Comparison of ENCODE assay signal across 8 cellular contexts in the genomic region with DNA sequence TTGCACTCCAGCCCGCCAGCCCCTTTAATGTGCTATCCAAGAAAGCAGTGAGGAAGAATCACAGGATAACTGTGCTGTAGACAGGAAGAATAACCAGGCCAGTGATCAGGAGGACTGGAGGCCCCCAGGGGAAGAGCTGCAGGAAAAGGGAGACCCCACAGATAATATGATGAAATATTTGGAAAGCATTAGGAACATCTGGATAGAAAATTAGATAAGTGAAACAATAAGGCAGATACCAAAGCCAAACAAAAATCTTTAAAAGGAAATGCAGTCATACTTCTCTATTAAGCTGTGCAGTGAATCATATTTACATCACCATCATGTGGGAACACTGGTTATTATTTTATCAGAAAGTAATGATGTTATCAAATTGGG. TPM values are rescaled to one million over a fixed set of nuclear protein-coding genes. Genes with fewer than 3 reads are reported as not detected.
DNase-seq lines count a peak whose midpoint lies in the region; ATAC-seq and TF ChIP-seq lines count a peak whose summit lies in the region.

No MANE protein-coding gene starts in this region.

- peak overlapping the region; percentile 86 for H3K4ac ChIP-seq in IMR-90 (ENCODE audit: low read depth, low read length)

- H3K9me3 ChIP-seq in IMR-90 (ENCODE audit: control insufficient read depth, insufficient read depth, low read length) = no peaks in the 10 kb centered on the region
- H3K9me3 ChIP-seq in naive thymus-derived CD4-positive, alpha-beta T cell (ENCODE audit: control insufficient read depth in 2 of 3, low read length in 3 of 3) = no peaks in the 10 kb centered on the region

- H2BK15ac ChIP-seq in IMR-90 (ENCODE audit: low read depth, low read length) = peak overlapping the region; percentile 95; the same call in 2 of the 3 replicates

- in situ Hi-C loops in IMR-90 (cut with MboI; ENCODE audit: low sequenced_read_pairs) = no loop called here

- no peaks in the 10 kb centered on the region for H4K20me1 ChIP-seq in IMR-90 (ENCODE audit: insufficient read depth, low read length)

- TF ChIP-seq POLR2A in IMR-90 (IDR thresholded peaks at IDR 0.05; ENCODE audit: low read depth, low read length) = no peak

- no peaks in the 10 kb centered on the region for H3K36me3 ChIP-seq in IMR-90 (ENCODE audit: control insufficient read depth, insufficient read depth, low read length)
- H3K36me3 ChIP-seq in naive thymus-derived CD4-positive, alpha-beta T cell (ENCODE audit: control insufficient read depth in 2 of 3, insufficient read depth in 3 of 3, low read length in 3 of 3) = no peaks in the 10 kb centered on the region

- peak; percentile 70 for DNase-seq in AG10803 (ENCODE audit: low read depth)
- peak; percentile 83 for DNase-seq in IMR-90
- DNase-seq in endothelial cell (ENCODE audit: low spot score) = peak; percentile 31
- no peak for DNase-seq in naive thymus-derived CD4-positive, alpha-beta T cell
- DNase-seq in NCI-H1930 (lab: John Stamatoyannopoulos, UW) = no peak
- no peak for DNase-seq in activated CD8-positive, alpha-beta memory T cell treated with anti-CD3 and anti-CD28 coated beads, Interleukin-2, amount 50 U/mL, for 48 hours
- no peak for DNase-seq in activated CD4-positive, alpha-beta T cell treated with anti-CD3 and anti-CD28 coated beads for 1 hour

- H3K27ac ChIP-seq in IMR-90 (ENCODE audit: insufficient read depth, low read length) = peak overlapping the region; percentile 72
- no peak overlapping the region for H3K27ac ChIP-seq in naive thymus-derived CD4-positive, alpha-beta T cell (ENCODE audit: low read depth, low read length)

- H3K14ac ChIP-seq in IMR-90 (replicated peaks; ENCODE audit: low read depth, low read length) = peak overlapping the region; percentile 78

- peaks cover 5% of the 10 kb centered on the region for H3K27me3 Mint-ChIP-seq in endothelial cell (ENCODE audit: unreplicated experiment)
- H3K27me3 Mint-ChIP-seq in naive thymus-derived CD4-positive, alpha-beta T cell = peaks cover 0 to 25% (median 19%) of the 10 kb centered on the region in 5 donors

- H2AK5ac ChIP-seq in IMR-90 (ENCODE audit: low read depth, low read length) = no peak overlapping the region

- peaks cover 0 to 6% of the 10 kb centered on the region in 2 experiments; a peak in 1 of 4 replicates for H3K79me1 ChIP-seq in IMR-90 (ENCODE audit: low read depth in 1 of 2, low read length in 2 of 2)

- no peaks in the 10 kb centered on the region for H3K9me1 ChIP-seq in IMR-90 (ENCODE audit: insufficient read depth, low read length)

- peak overlapping the region; percentile 21; the same call in 1 of the 2 replicates for H3K56ac ChIP-seq in IMR-90 (ENCODE audit: extremely low read depth, insufficient read depth, low read length)

- peak overlapping the region; percentile 89 for H2BK20ac ChIP-seq in IMR-90 (ENCODE audit: low read depth, low read length)

- peak overlapping the region; percentile 74 for H2AFZ ChIP-seq in IMR-90 (replicated peaks; ENCODE audit: low read length, poor library complexity)

- H2BK120ac ChIP-seq in IMR-90 (ENCODE audit: low read depth, low read length) = peak overlapping the region; percentile 96

- H3K27ac Mint-ChIP-seq in endothelial cell (ENCODE audit: unreplicated experiment) = peak overlapping the region; percentile 98
- H3K27ac Mint-ChIP-seq in naive thymus-derived CD4-positive, alpha-beta T cell = peak overlapping the region in 8 of 9 donors; percentile 13 to 81 (median 60)

- peak overlapping the region; percentile 94; the same call in 1 of the 2 replicates for H3K4me2 ChIP-seq in IMR-90 (ENCODE audit: low read depth, low read length)

- peak overlapping the region; percentile 91 for H2BK5ac ChIP-seq in IMR-90 (ENCODE audit: low read depth, low read length, poor library complexity, severe bottlenecking)

- no peaks in the 10 kb centered on the region for H3K27me3 ChIP-seq in IMR-90 (ENCODE audit: control insufficient read depth, insufficient read depth, low read length)
- no peaks in the 10 kb centered on the region for H3K27me3 ChIP-seq in naive thymus-derived CD4-positive, alpha-beta T cell (ENCODE audit: control insufficient read depth in 2 of 2, insufficient read depth in 2 of 2, low read length in 2 of 2)

- TF ChIP-seq CTCF in AG10803 (conservative IDR thresholded peaks at IDR 0.05; ENCODE audit: low read length) = no peak
- no peak for TF ChIP-seq CTCF in IMR-90 (conservative IDR thresholded peaks at IDR 0.05; ENCODE audit: low read depth, low read length)
- TF ChIP-seq CTCF in endothelial cell (IDR thresholded peaks at IDR 0.05; ENCODE audit: unreplicated experiment) = no peak

- peaks cover 74% of the 10 kb centered on the region for H3K4me1 Mint-ChIP-seq in endothelial cell (ENCODE audit: unreplicated experiment)
- H3K4me1 Mint-ChIP-seq in naive thymus-derived CD4-positive, alpha-beta T cell = peaks cover 15 to 67% (median 58%) of the 10 kb centered on the region in 7 donors

- H4K5ac ChIP-seq in IMR-90 (ENCODE audit: low read depth, low read length) = peak overlapping the region; percentile 98; the same call in 1 of the 2 replicates

- WGBS in IMR-90 (ENCODE audit: extremely low coverage in 2 of 2, insufficient read length in 1 of 2), 2 experiments = no CpG with 5 or more reads among the region's 1 CpG

- no TSS peak for BruUV-seq in IMR-90 (replicated peaks; lab: Mats Ljungman, UMichigan)

- H3K4me3 ChIP-seq in AG10803 (ENCODE audit: low read length) (peak overlapping the region; percentile 42; the same call in 1 of the 2 replicates), IMR-90 (ENCODE audit: insufficient read depth, low read depth, low read length) (no peak overlapping the region)
- H3K4me3 ChIP-seq in naive thymus-derived CD4-positive, alpha-beta T cell (ENCODE audit: low read length) = peak overlapping the region; percentile 22

- no peaks in the 10 kb centered on the region for H3K9me3 Mint-ChIP-seq in endothelial cell (ENCODE audit: unreplicated experiment)
- peaks cover 0 to 7% (median 3%) of the 10 kb centered on the region in 11 donors for H3K9me3 Mint-ChIP-seq in naive thymus-derived CD4-positive, alpha-beta T cell

- no peak overlapping the region for H2AK9ac ChIP-seq in IMR-90 (replicated peaks; ENCODE audit: low read depth, low read length, poor library complexity)

- H3K4me3 Mint-ChIP-seq in endothelial cell (ENCODE audit: unreplicated experiment) = peak overlapping the region; percentile 35
- H3K4me3 Mint-ChIP-seq in naive thymus-derived CD4-positive, alpha-beta T cell = peak overlapping the region; percentile 39 to 87 (median 76)

- H3K4me1 ChIP-seq in IMR-90 (ENCODE audit: control insufficient read depth, insufficient read depth, low read length) = peaks cover 13% of the 10 kb centered on the region
- H3K4me1 ChIP-seq in naive thymus-derived CD4-positive, alpha-beta T cell (ENCODE audit: control insufficient read depth in 2 of 2, insufficient read depth in 2 of 2, low read length in 2 of 2) = peaks cover 0 to 22% of the 10 kb centered on the region in 2 donors

- H4K91ac ChIP-seq in IMR-90 (ENCODE audit: insufficient read depth, low read depth, low read length) = peak overlapping the region; percentile 59

- intact Hi-C loops in IMR-90 (cut with micrococcal nuclease) = no loop called here
- intact Hi-C loops in naive thymus-derived CD4-positive, alpha-beta T cell (cut with micrococcal nuclease) = loop anchor here (1.0 to 10.0 kb wide), 3 partner anchors 14 to 1434 kb away; a partner anchor contains a TSS

- H3K18ac ChIP-seq in IMR-90 (ENCODE audit: low read depth, low read length) = peak overlapping the region; percentile 3; the same call in 1 of the 2 replicates

- dilution Hi-C loops in IMR-90 (cut with HindIII; ENCODE audit: low sequenced_read_pairs, unreplicated experiment) = no loop called here

- H3K23ac ChIP-seq in IMR-90 (ENCODE audit: low read depth, low read length) = peak overlapping the region; percentile 82; the same call in 1 of the 2 replicates

- peak overlapping the region; percentile 85 to 88 for H4K8ac ChIP-seq in IMR-90 (ENCODE audit: low read depth in 2 of 2, low read length in 2 of 2)

- POLR2A ChIA-PET in IMR-90 (lab: Charles Lee; ENCODE audit: unreplicated experiment) = interaction anchor here (0.6 to 0.7 kb wide), 2 partner anchors 12 to 42 kb away, joined by 3 read pairs; no protein-coding TSS in a partner anchor
- POLR2A ChIA-PET in naive thymus-derived CD4-positive, alpha-beta T cell (lab: Charles Lee) = interaction anchor here (0.6 to 3.6 kb wide), 7 partner anchors 13 to 126 kb away, joined by 3 to 23 read pairs (median 4); a partner anchor contains a TSS

- no peak for TF ChIP-seq RAD21 in IMR-90 (IDR thresholded peaks at IDR 0.05; ENCODE audit: low read length)

- 0 out of 2 replicates have a peak overlapping the region, but pooled peaks have one; percentile 38 for H3K9ac ChIP-seq in IMR-90 (ENCODE audit: low read depth, low read length)

- ATAC-seq in IMR-90 (ENCODE audit: low read depth) (peak; percentile 73), HG02870 (IDR thresholded peaks at IDR 0.05; ENCODE audit: unreplicated experiment) (no peak)
- peak; percentile 56 for ATAC-seq in naive thymus-derived CD4-positive, alpha-beta T cell

- H3K36me3 Mint-ChIP-seq in endothelial cell (ENCODE audit: low read depth, unreplicated experiment) = no peaks in the 10 kb centered on the region
- H3K36me3 Mint-ChIP-seq in naive thymus-derived CD4-positive, alpha-beta T cell = peaks cover 0 to 14% (median 7%) of the 10 kb centered on the region in 5 donors

- CTCF ChIA-PET in IMR-90 (lab: Yijun Ruan, JAX) = interaction anchor here (1.1 kb wide), 1 partner anchor 12 kb away, joined by 3 read pairs; no protein-coding TSS in a partner anchor
- CTCF ChIA-PET in naive thymus-derived CD4-positive, alpha-beta T cell (lab: Charles Lee) = interaction anchor here (0.6 to 1.4 kb wide), 2 partner anchors 29 to 1428 kb away, joined by 4 to 5 read pairs; no protein-coding TSS in a partner anchor

TF ChIP-seq in IMR-90, 13 proteins besides CTCF, POLR2A, EP300 and RAD21 (continues in another document):
- TF ChIP-seq NFE2L2 (IDR thresholded peaks at IDR 0.05; ENCODE audit: low read depth, low read length) (no peak), CEBPB (IDR thresholded peaks at IDR 0.05; ENCODE audit: low read depth, low read length) (peak; percentile 76), FOS (IDR thresholded peaks at IDR 0.05; ENCODE audit: low read depth, low read length) (0 out of 2 replicates have a peak, but pooled peaks have one; percentile 35)

RNA-seq across cellular contexts. Expression of a gene that starts 14.3 kb away (rescaled TPM):
- total RNA-seq in IMR-90 (2012; rRNA removed) = 7.7 and 15.8 TPM in 2 replicates
- 20.5 and 21.1 TPM in 2 replicates for polyA plus RNA-seq in IMR-90 (2012; rRNA removed)
- 4.4 and 6.5 TPM in 2 replicates for polyA plus RNA-seq in IMR-90 (2012; cell fraction: cytosol; rRNA removed)
- 3.3 and 9.8 TPM in 2 replicates for polyA plus RNA-seq in IMR-90 (2012; cell fraction: nucleus; rRNA removed; ENCODE audit: low replicate concordance)
- total RNA-seq in endothelial cell (ENCODE audit: unreplicated experiment) = 202 TPM
- total RNA-seq in naive thymus-derived CD4-positive, alpha-beta T cell = 10 to 100 TPM; 24.8 to 48.2 (median 32.8) TPM
- polyA plus RNA-seq in naive thymus-derived CD4-positive, alpha-beta T cell = 10 to 100 TPM; 40.2 to 44.3 TPM

RNA-seq across cellular contexts. Expression of a gene that starts 42.9 kb away (rescaled TPM):
- 36.7 and 37.8 TPM in 2 replicates for total RNA-seq in IMR-90 (2012; rRNA removed)
- polyA plus RNA-seq in IMR-90 (2012; rRNA removed) = 23.9 and 28.6 TPM in 2 replicates
- 4.0 and 8.9 TPM in 2 replicates for polyA plus RNA-seq in IMR-90 (2012; cell fraction: cytosol; rRNA removed)
- polyA plus RNA-seq in IMR-90 (2012; cell fraction: nucleus; rRNA removed; ENCODE audit: low replicate concordance) = 2.0 and 15.9 TPM in 2 replicates
- total RNA-seq in endothelial cell (ENCODE audit: unreplicated experiment) = 13.4 TPM
- total RNA-seq in naive thymus-derived CD4-positive, alpha-beta T cell = 10 to 100 TPM; 10.2 to 34.2 (median 15.3) TPM
- 10 to 100 TPM; 18.9 to 23.7 TPM for polyA plus RNA-seq in naive thymus-derived CD4-positive, alpha-beta T cell

Comparison
In these comparisons a context has a peak if more than half of its experiments do, and no peak if none do; other contexts are left out.
1. DNase-seq: peak in AG10803 (single experiment), IMR-90 (single experiment) and endothelial cell (single experiment); none in naive thymus-derived CD4-positive, alpha-beta T cell (0 of 9), NCI-H1930 (0 of 2), activated CD8-positive, alpha-beta memory T cell treated with anti-CD3 and anti-CD28 coated beads, Interleukin-2, amount 50 U/mL, for 48 hours (single experiment) and activated CD4-positive, alpha-beta T cell treated with anti-CD3 and anti-CD28 coated beads for 1 hour (single experiment).